8 cellular contexts compared by ENCODE assay signal in the genomic region with DNA sequence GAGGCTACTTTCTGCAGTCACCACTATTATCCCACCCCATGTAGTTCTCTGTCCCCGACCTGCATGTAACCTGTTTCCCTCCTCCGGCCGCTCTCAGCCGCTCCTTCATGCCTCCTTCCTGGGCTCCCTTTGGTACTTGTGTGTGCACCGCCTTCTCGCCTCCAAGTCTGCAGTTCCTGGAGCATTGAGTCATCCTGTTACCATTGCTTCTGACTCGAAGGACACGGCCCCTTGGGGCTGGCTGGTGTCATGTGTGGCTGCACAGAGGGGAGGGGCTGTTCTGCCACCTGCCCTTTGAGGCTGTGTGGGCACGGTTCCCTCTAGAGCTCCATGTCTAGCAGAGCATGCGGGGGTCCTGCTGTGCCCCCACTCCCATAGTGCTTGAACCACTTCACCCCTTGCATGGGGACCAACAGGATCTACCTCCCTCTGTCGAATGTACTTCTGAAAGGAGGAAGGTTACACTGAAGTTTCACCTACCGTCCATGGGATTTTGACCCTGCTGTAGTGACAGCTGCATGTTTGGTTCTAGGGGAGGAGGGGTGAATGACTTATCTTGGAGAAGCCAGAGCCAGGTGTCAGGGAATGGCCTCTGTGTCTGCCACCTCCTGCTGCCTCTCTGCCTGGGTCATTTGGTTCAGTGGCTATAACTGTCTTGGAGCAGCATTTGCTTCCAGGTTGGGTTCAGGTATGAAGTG. TPM values are rescaled to one million over a fixed set of nuclear protein-coding genes. Genes with fewer than 3 reads are reported as not detected.
A peak's percentile ranks its signal among the peaks of the same experiment; 100 is the strongest.
DNase-seq lines count a peak whose midpoint lies in the region; ATAC-seq, FAIRE-seq and TF ChIP-seq lines count a peak whose summit lies in the region.

No MANE protein-coding gene starts in this region.

- no peak for FAIRE-seq in H54 (lab: Jason Lieb, UNC)

- no peaks in the 10 kb centered on the region for H3K9me3 Mint-ChIP-seq in activated T-helper 2 cell treated with anti-CD3 and anti-CD28 coated beads, Interferon-gamma antibody, Interleukin-2, Interleukin-4, amounts not matched to agents 10 μg/mL and 5 μg/mL and 100 μg/mL, durations not matched to agents 14 hours and 24 hours and 36 hours
- H3K9me3 Mint-ChIP-seq in stimulated activated effector memory CD8-positive, alpha-beta T cell treated with anti-CD3 and anti-CD28 coated beads, Interleukin-12 subunit alpha, Interleukin-12 subunit beta, amount 100 ng/mL, for 72 hours = no peaks in the 10 kb centered on the region

- no peaks in the 10 kb centered on the region for H3K27me3 Mint-ChIP-seq in activated T-helper 2 cell treated with anti-CD3 and anti-CD28 coated beads, Interferon-gamma antibody, Interleukin-2, Interleukin-4, amounts not matched to agents 10 μg/mL and 5 μg/mL and 100 μg/mL, durations not matched to agents 14 hours and 24 hours and 36 hours (ENCODE audit: low read depth)

- H3K4me3 Mint-ChIP-seq in activated T-helper 2 cell treated with anti-CD3 and anti-CD28 coated beads, Interferon-gamma antibody, Interleukin-2, Interleukin-4, amounts not matched to agents 10 μg/mL and 5 μg/mL and 100 μg/mL, durations not matched to agents 14 hours and 24 hours and 36 hours (ENCODE audit: low read depth) = peak overlapping the region; percentile 70
- peak overlapping the region; percentile 65 for H3K4me3 Mint-ChIP-seq in stimulated activated effector memory CD8-positive, alpha-beta T cell treated with anti-CD3 and anti-CD28 coated beads, Interleukin-12 subunit alpha, Interleukin-12 subunit beta, amount 100 ng/mL, for 72 hours

- no peak for TF ChIP-seq POLR2A in H54 (IDR thresholded peaks at IDR 0.05; ENCODE audit: low read depth, low read length)

- no peaks in the 10 kb centered on the region for H3K36me3 Mint-ChIP-seq in activated T-helper 2 cell treated with anti-CD3 and anti-CD28 coated beads, Interferon-gamma antibody, Interleukin-2, Interleukin-4, amounts not matched to agents 10 μg/mL and 5 μg/mL and 100 μg/mL, durations not matched to agents 14 hours and 24 hours and 36 hours (ENCODE audit: low read depth)
- H3K36me3 Mint-ChIP-seq in stimulated activated effector memory CD8-positive, alpha-beta T cell treated with anti-CD3 and anti-CD28 coated beads, Interleukin-12 subunit alpha, Interleukin-12 subunit beta, amount 100 ng/mL, for 72 hours = peaks cover 4% of the 10 kb centered on the region

- H3K27ac Mint-ChIP-seq in activated T-helper 2 cell treated with anti-CD3 and anti-CD28 coated beads, Interferon-gamma antibody, Interleukin-2, Interleukin-4, amounts not matched to agents 10 μg/mL and 5 μg/mL and 100 μg/mL, durations not matched to agents 14 hours and 24 hours and 36 hours = peak overlapping the region; percentile 86
- H3K27ac Mint-ChIP-seq in stimulated activated effector memory CD8-positive, alpha-beta T cell treated with anti-CD3 and anti-CD28 coated beads, Interleukin-12 subunit alpha, Interleukin-12 subunit beta, amount 100 ng/mL, for 72 hours = peak overlapping the region; percentile 85

- intact Hi-C loops in activated T-helper 2 cell treated with anti-CD3 and anti-CD28 coated beads, Interferon-gamma antibody, Interleukin-2, Interleukin-4, amounts not matched to agents 10 μg/mL and 5 μg/mL and 100 μg/mL, durations not matched to agents 14 hours and 24 hours and 36 hours (cut with micrococcal nuclease) = loop anchor here (5.0 kb wide), 1 partner anchor 208 kb away; no protein-coding TSS in a partner anchor

- peak; percentile 91 for ATAC-seq in stimulated activated effector memory CD8-positive, alpha-beta T cell treated with anti-CD3 and anti-CD28 coated beads, Interleukin-12 subunit alpha, Interleukin-12 subunit beta, amount 100 ng/mL, for 72 hours
- no peak for ATAC-seq in GM18873 (IDR thresholded peaks at IDR 0.05; ENCODE audit: low FRiP score, unreplicated experiment)

- DNase-seq in Daoy (ENCODE audit: low read depth) (peak; percentile 78), H54 (ENCODE audit: insufficient read length, low spot score) (peak; percentile 39), NCI-H82 treated with DMSO at 0.1 percent for 48 hours (lab: John Stamatoyannopoulos, UW; ENCODE audit: unreplicated experiment) (peak; percentile 51), kidney tubule cell (ENCODE audit: low spot score) (peak; percentile 88), Ammon's horn (ENCODE audit: low spot score) (no peak)
- DNase-seq in activated T-helper 2 cell treated with anti-CD3 and anti-CD28 coated beads, Interferon-gamma antibody, Interleukin-2, Interleukin-4, amounts not matched to agents 10 μg/mL and 5 μg/mL and 100 μg/mL, durations not matched to agents 14 hours and 24 hours and 36 hours (ENCODE audit: low spot score) = peak; percentile 40
- DNase-seq in stimulated activated effector memory CD8-positive, alpha-beta T cell treated with anti-CD3 and anti-CD28 coated beads, Interleukin-12 subunit alpha, Interleukin-12 subunit beta, amount 100 ng/mL, for 72 hours (ENCODE audit: low spot score in 2 of 2) = peak; percentile 35 to 77

- peaks cover 80% of the 10 kb centered on the region for H3K4me1 Mint-ChIP-seq in activated T-helper 2 cell treated with anti-CD3 and anti-CD28 coated beads, Interferon-gamma antibody, Interleukin-2, Interleukin-4, amounts not matched to agents 10 μg/mL and 5 μg/mL and 100 μg/mL, durations not matched to agents 14 hours and 24 hours and 36 hours (ENCODE audit: low read depth)
- H3K4me1 Mint-ChIP-seq in stimulated activated effector memory CD8-positive, alpha-beta T cell treated with anti-CD3 and anti-CD28 coated beads, Interleukin-12 subunit alpha, Interleukin-12 subunit beta, amount 100 ng/mL, for 72 hours = peaks cover 95% of the 10 kb centered on the region

RNA-seq across cellular contexts. Expression of a gene that starts 39.6 kb away (rescaled TPM):
- total RNA-seq in Daoy (2014; rRNA removed; shearing (Covaris generic)) = 22.2 and 27.3 TPM in 2 replicates
- 32.0 and 36.0 TPM in 2 replicates for total RNA-seq in activated T-helper 2 cell treated with anti-CD3 and anti-CD28 coated beads, Interferon-gamma antibody, Interleukin-2, Interleukin-4, amounts not matched to agents 10 μg/mL and 5 μg/mL and 100 μg/mL, durations not matched to agents 14 hours and 24 hours and 36 hours
